10 cellular contexts compared by ENCODE assay signal in the genomic region with DNA sequence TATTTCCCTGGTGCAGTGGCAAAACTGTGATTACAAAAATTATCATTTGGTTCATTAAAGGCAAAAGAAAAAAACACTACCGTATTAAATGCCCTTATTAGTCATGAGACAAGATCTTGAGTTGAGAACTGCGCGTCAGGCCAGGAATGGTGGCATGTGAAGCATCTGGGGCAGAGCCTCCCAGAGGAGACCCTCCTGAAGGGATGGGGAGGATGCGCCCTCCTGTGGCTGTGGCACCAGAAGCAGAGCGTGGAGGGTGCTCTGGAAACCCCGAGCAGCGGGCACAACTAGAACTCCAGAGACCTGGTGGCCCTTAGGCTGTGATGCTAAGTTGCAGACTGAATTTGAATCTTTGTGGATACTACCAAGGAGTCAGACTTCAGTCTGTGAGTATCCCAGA. TPM values are rescaled to one million over a fixed set of nuclear protein-coding genes. Genes with fewer than 3 reads are reported as not detected.
DNase-seq lines count a peak whose midpoint lies in the region; ATAC-seq lines count a peak whose summit lies in the region.
"Had no signal": no experiment of that assay in that cellular context is flagged by ENCODE, and none has a peak within 500 bp of the region (broad histone marks: within the 10 kb centered on the region; RNA-seq: fewer than 3 reads in every experiment).

No MANE protein-coding gene starts in this region.

- CTCF ChIA-PET in naive thymus-derived CD4-positive, alpha-beta T cell (lab: Charles Lee) = no interaction called here

- H3K36me3 Mint-ChIP-seq in effector memory CD8-positive, alpha-beta T cell (ENCODE audit: insufficient read depth) = peaks cover 59% of the 10 kb centered on the region
- H3K36me3 Mint-ChIP-seq in naive thymus-derived CD4-positive, alpha-beta T cell = peaks cover 10 to 32% (median 23%) of the 10 kb centered on the region in 5 donors

- no peak overlapping the region for H3K4me3 ChIP-seq in naive thymus-derived CD4-positive, alpha-beta T cell (ENCODE audit: low read length)
- H3K4me3 ChIP-seq: tibial artery had no signal

- H3K9me3 ChIP-seq in naive thymus-derived CD4-positive, alpha-beta T cell (ENCODE audit: control insufficient read depth in 2 of 3, low read length in 3 of 3) = no peaks in the 10 kb centered on the region
- H3K9me3 ChIP-seq: tibial artery had no signal

- intact Hi-C loops in naive thymus-derived CD4-positive, alpha-beta T cell (cut with micrococcal nuclease) = loop anchor here in 1 of 2 donors (1.0 kb wide), 1 partner anchor 279 kb away; no protein-coding TSS in a partner anchor

- H3K27ac Mint-ChIP-seq in effector memory CD8-positive, alpha-beta T cell = peak overlapping the region in 1 of 2 donors; percentile 71
- peak overlapping the region in 4 of 9 donors; percentile 15 to 59 (median 47) for H3K27ac Mint-ChIP-seq in naive thymus-derived CD4-positive, alpha-beta T cell

- DNase-seq in SHP77 (lab: John Stamatoyannopoulos, UW) (peak; percentile 29 to 50), SHP77 treated with DMSO at 0.1 percent for 48 hours (lab: John Stamatoyannopoulos, UW) (no peak), LHCN-M2 (ENCODE audit: low read depth) (peak; percentile 13), COLO668 (lab: John Stamatoyannopoulos, UW; ENCODE audit: unreplicated experiment) (no peak), NCI-H748 treated with DMSO at 0.1 percent for 48 hours (lab: John Stamatoyannopoulos, UW) (no peak), NCI-H345 (lab: John Stamatoyannopoulos, UW) (no peak)
- DNase-seq in effector memory CD8-positive, alpha-beta T cell = no peak
- peak in 3 of 9 donors; percentile 12 to 24 (median 20) for DNase-seq in naive thymus-derived CD4-positive, alpha-beta T cell
- DNase-seq: cortex of kidney, tibial artery had no signal

- H3K27me3 Mint-ChIP-seq in effector memory CD8-positive, alpha-beta T cell = no peaks in the 10 kb centered on the region
- H3K27me3 Mint-ChIP-seq in naive thymus-derived CD4-positive, alpha-beta T cell = no peaks in the 10 kb centered on the region

- peaks cover 22 to 33% of the 10 kb centered on the region in 2 donors for H3K4me1 Mint-ChIP-seq in effector memory CD8-positive, alpha-beta T cell (ENCODE audit: low read depth in 2 of 2)
- peaks cover 15 to 26% (median 20%) of the 10 kb centered on the region in 7 donors for H3K4me1 Mint-ChIP-seq in naive thymus-derived CD4-positive, alpha-beta T cell

- no peak overlapping the region for H3K27ac ChIP-seq in naive thymus-derived CD4-positive, alpha-beta T cell (ENCODE audit: low read depth, low read length)
- H3K27ac ChIP-seq: tibial artery had no signal

- POLR2A ChIA-PET in naive thymus-derived CD4-positive, alpha-beta T cell (lab: Charles Lee) = no interaction called here

- no peaks in the 10 kb centered on the region for H3K9me3 Mint-ChIP-seq in effector memory CD8-positive, alpha-beta T cell
- H3K9me3 Mint-ChIP-seq in naive thymus-derived CD4-positive, alpha-beta T cell = no peaks in the 10 kb centered on the region

- H3K4me1 ChIP-seq in naive thymus-derived CD4-positive, alpha-beta T cell (ENCODE audit: control insufficient read depth in 2 of 2, insufficient read depth in 2 of 2, low read length in 2 of 2) = peaks cover 0 to under 1% of the 10 kb centered on the region in 2 donors

- no peak overlapping the region for H3K4me3 Mint-ChIP-seq in effector memory CD8-positive, alpha-beta T cell
- H3K4me3 Mint-ChIP-seq in naive thymus-derived CD4-positive, alpha-beta T cell = no peak overlapping the region

- H3K27me3 ChIP-seq in naive thymus-derived CD4-positive, alpha-beta T cell (ENCODE audit: control insufficient read depth in 2 of 2, insufficient read depth in 2 of 2, low read length in 2 of 2) = no peaks in the 10 kb centered on the region
- H3K27me3 ChIP-seq: tibial artery had no signal

- peak; percentile 52 for ATAC-seq in effector memory CD8-positive, alpha-beta T cell (replicated peaks)
- peak; percentile 65 for ATAC-seq in naive thymus-derived CD4-positive, alpha-beta T cell

- H3K36me3 ChIP-seq in naive thymus-derived CD4-positive, alpha-beta T cell (ENCODE audit: control insufficient read depth in 2 of 3, insufficient read depth in 3 of 3, low read length in 3 of 3) = peaks cover 0 to 69% (median 9%) of the 10 kb centered on the region in 3 experiments

RNA-seq across cellular contexts. Expression of gene CUL4A, which starts 11.5 kb away (rescaled TPM):
- 113 and 190 TPM in 2 replicates for total RNA-seq in LHCN-M2 (2014; rRNA removed)
- polyA plus RNA-seq in LHCN-M2 (2012) = 53.0 TPM
- total RNA-seq in naive thymus-derived CD4-positive, alpha-beta T cell = 10 to 100 TPM; 69.2 to 94.7 (median 82.3) TPM
- 10 to 100 TPM; 35.0 to 61.2 TPM for polyA plus RNA-seq in naive thymus-derived CD4-positive, alpha-beta T cell

RNA-seq across cellular contexts. Expression of gene PCID2, which starts 12.4 kb away (rescaled TPM):
- total RNA-seq in LHCN-M2 (2014; rRNA removed) = 83.8 and 90.8 TPM in 2 replicates
- 53.5 TPM for polyA plus RNA-seq in LHCN-M2 (2012)
- 10 to 100 TPM; 44.2 to 83.7 (median 77.1) TPM for total RNA-seq in naive thymus-derived CD4-positive, alpha-beta T cell
- polyA plus RNA-seq in naive thymus-derived CD4-positive, alpha-beta T cell = 10 to 100 TPM; 62.9 to 84.4 TPM

Comparison
In these comparisons a context has a peak if more than half of its experiments do, and no peak if none do; other contexts are left out.
1. DNase-seq: peak in SHP77 (2 of 2) and LHCN-M2 (single experiment); none in SHP77 treated with DMSO at 0.1 percent for 48 hours (single experiment), effector memory CD8-positive, alpha-beta T cell (0 of 3), COLO668 (single experiment), NCI-H748 treated with DMSO at 0.1 percent for 48 hours (single experiment) and NCI-H345 (single experiment).